In genomic region chr2:197306024-197306690, GRCh38 we compare ENCODE assay signal across 2 cellular contexts.
TF ChIP-seq lines count a peak whose summit lies in the region.

No MANE protein-coding gene starts in this region.

TF ChIP-seq in liver, 16 proteins besides CTCF, POLR2A, EP300 and RAD21 (continued from another document):
- TF ChIP-seq ZBTB33 (IDR thresholded peaks at IDR 0.05), result no peak
- no peak for TF ChIP-seq RXRA (IDR thresholded peaks at IDR 0.05)
- no peak for TF ChIP-seq EGR1 (IDR thresholded peaks at IDR 0.05; ENCODE audit: low read depth in 2 of 2)
- no peak for TF ChIP-seq TAF1 (conservative IDR thresholded peaks at IDR 0.05)
- no peak for TF ChIP-seq HNF4A (conservative IDR thresholded peaks at IDR 0.05)
- TF ChIP-seq GABPA (IDR thresholded peaks at IDR 0.05 in 1 of 2, conservative IDR thresholded peaks at IDR 0.05 in 1 of 2), result no peak
- no peak for TF ChIP-seq FOXA2 (IDR thresholded peaks at IDR 0.05)
- no peak for TF ChIP-seq REST (IDR thresholded peaks at IDR 0.05)
- TF ChIP-seq NR2F2 (IDR thresholded peaks at IDR 0.05), result no peak
- no peak for TF ChIP-seq HNF4G (IDR thresholded peaks at IDR 0.05)
- no peak for TF ChIP-seq JUND (IDR thresholded peaks at IDR 0.05)
- no peak for TF ChIP-seq YY1 (IDR thresholded peaks at IDR 0.05)
- no peak for TF ChIP-seq MAX (IDR thresholded peaks at IDR 0.05)

TF ChIP-seq in HepG2, 621 proteins besides CTCF, POLR2A, EP300 and RAD21 (continued from another document):
- no peak for TF ChIP-seq HBP1 (CRISPR knock-in tag; IDR thresholded peaks at IDR 0.05; ENCODE audit: low read depth)
- TF ChIP-seq PCBP1 (IDR thresholded peaks at IDR 0.05; ENCODE audit: borderline replicate concordance, low read depth, low read length), result no peak
